25 cellular contexts compared by ENCODE assay signal in genomic region chrX:2888309-2888708, GRCh38. TPM values are rescaled to one million over a fixed set of nuclear protein-coding genes. Genes with fewer than 3 reads are reported as not detected.
DNase-seq lines count a peak whose midpoint lies in the region; ATAC-seq and TF ChIP-seq lines count a peak whose summit lies in the region.
"Had no signal": no experiment of that assay in that cellular context is flagged by ENCODE, and none has a peak within 500 bp of the region (broad histone marks: within the 10 kb centered on the region; RNA-seq: fewer than 3 reads in every experiment).

No MANE protein-coding gene starts in this region.

- no peak for TF ChIP-seq EP300 in gastroesophageal sphincter (IDR thresholded peaks at IDR 0.05)

- H3K36me3 ChIP-seq in Caco-2 (ENCODE audit: control insufficient read depth, insufficient read depth, low read length) (no peaks in the 10 kb centered on the region), gastroesophageal sphincter (no peaks in the 10 kb centered on the region), left ventricle myocardium inferior (no peaks in the 10 kb centered on the region)
- H3K36me3 ChIP-seq: gastrocnemius medialis had no signal

- H3K27ac Mint-ChIP-seq in Caco-2 (ENCODE audit: unreplicated experiment) (peak overlapping the region; percentile 97), osteocyte (ENCODE audit: unreplicated experiment) (no peak overlapping the region)
- H3K27ac Mint-ChIP-seq in effector memory CD8-positive, alpha-beta T cell = no peak overlapping the region
- H3K27ac Mint-ChIP-seq: nephron progenitor cell; stimulated activated naive CD8-positive, alpha-beta T cell treated with anti-CD3 and anti-CD28 coated beads, Interleukin-15, Interleukin-2, amounts not matched to agents 100 ng/mL and 50 ng/mL, for 24 hours had no signal

- H3K4me3 Mint-ChIP-seq in Caco-2 (ENCODE audit: unreplicated experiment) (peak overlapping the region; percentile 80), osteocyte (ENCODE audit: unreplicated experiment) (peak overlapping the region; percentile 69)
- peak overlapping the region; percentile 76 to 79 for H3K4me3 Mint-ChIP-seq in effector memory CD8-positive, alpha-beta T cell
- H3K4me3 Mint-ChIP-seq: nephron progenitor cell had no signal

- H3K4me3 ChIP-seq in Caco-2 (ENCODE audit: low read depth, low read length) = no peak overlapping the region
- H3K4me3 ChIP-seq in NB4 (ENCODE audit: low read depth, low read length) = no peak overlapping the region
- no peak overlapping the region for H3K4me3 ChIP-seq in gastroesophageal sphincter
- no peak overlapping the region for H3K4me3 ChIP-seq in left ventricle myocardium inferior

- H3K4me1 ChIP-seq in Caco-2 (peaks cover 11% of the 10 kb centered on the region; the same call in 1 of the 2 replicates), gastroesophageal sphincter (no peaks in the 10 kb centered on the region), left ventricle myocardium inferior (no peaks in the 10 kb centered on the region)
- H3K4me1 ChIP-seq: gastrocnemius medialis had no signal

- no peak for TF ChIP-seq POLR2A in NB4 (IDR thresholded peaks at IDR 0.05; ENCODE audit: extremely low read depth, insufficient read length)
- TF ChIP-seq POLR2A in gastroesophageal sphincter (IDR thresholded peaks at IDR 0.05) = no peak

- intact Hi-C loops in Caco-2 (cut with micrococcal nuclease; ENCODE audit: unreplicated experiment) (no loop called here), posterior cingulate gyrus (cut with DNase I) (no loop called here), left ventricle myocardium inferior (cut with micrococcal nuclease) (no loop called here)

- no TSS peak for BruUV-seq in Caco-2 (replicated peaks; lab: Mats Ljungman, UMichigan)

- H3K27me3 ChIP-seq in Caco-2 (replicated peaks; ENCODE audit: control insufficient read depth, insufficient read depth, low read length) (no peaks in the 10 kb centered on the region), gastroesophageal sphincter (no peaks in the 10 kb centered on the region), left ventricle myocardium inferior (ENCODE audit: low read depth) (no peaks in the 10 kb centered on the region)
- H3K27me3 ChIP-seq: gastrocnemius medialis had no signal

- H3K36me3 Mint-ChIP-seq in Caco-2 (ENCODE audit: insufficient read depth, unreplicated experiment) = peaks cover 10% of the 10 kb centered on the region
- no peaks in the 10 kb centered on the region for H3K36me3 Mint-ChIP-seq in effector memory CD8-positive, alpha-beta T cell (ENCODE audit: insufficient read depth)
- no peaks in the 10 kb centered on the region for H3K36me3 Mint-ChIP-seq in osteocyte (ENCODE audit: unreplicated experiment)

- no peaks in the 10 kb centered on the region for H3K27me3 Mint-ChIP-seq in Caco-2 (ENCODE audit: insufficient read depth, unreplicated experiment)
- no peaks in the 10 kb centered on the region for H3K27me3 Mint-ChIP-seq in effector memory CD8-positive, alpha-beta T cell
- H3K27me3 Mint-ChIP-seq in osteocyte (ENCODE audit: unreplicated experiment) = no peaks in the 10 kb centered on the region

- no peak for ATAC-seq in effector memory CD8-positive, alpha-beta T cell (replicated peaks)
- ATAC-seq in gastroesophageal sphincter = no peak
- ATAC-seq: gastrocnemius medialis, HCT116 had no signal

- H3K9me3 Mint-ChIP-seq in Caco-2 (ENCODE audit: unreplicated experiment) (no peaks in the 10 kb centered on the region), osteocyte (ENCODE audit: unreplicated experiment) (no peaks in the 10 kb centered on the region)
- no peaks in the 10 kb centered on the region for H3K9me3 Mint-ChIP-seq in effector memory CD8-positive, alpha-beta T cell
- H3K9me3 Mint-ChIP-seq: nephron progenitor cell; stimulated activated naive CD8-positive, alpha-beta T cell treated with anti-CD3 and anti-CD28 coated beads, Interleukin-15, Interleukin-2, amounts not matched to agents 100 ng/mL and 50 ng/mL, for 24 hours had no signal

- 86 to 91% methylated on average over 6 to 7 of the region's 7 CpGs for WGBS in gastroesophageal sphincter (ENCODE audit: low coverage in 1 of 2), 2 donors

- CTCF ChIA-PET in Caco-2 (lab: Charles Lee) = no interaction called here

- no peak overlapping the region for H3K27ac ChIP-seq in gastroesophageal sphincter
- no peak overlapping the region for H3K27ac ChIP-seq in left ventricle myocardium inferior (replicated peaks)
- H3K27ac ChIP-seq: dorsolateral prefrontal cortex, gastrocnemius medialis, skin epidermis had no signal

- TF ChIP-seq CTCF in Caco-2 (IDR thresholded peaks at IDR 0.05; ENCODE audit: insufficient read depth in 1 of 2, low read depth in 1 of 2, low read length in 1 of 2, severe bottlenecking in 1 of 2, unreplicated experiment in 1 of 2) (no peak), NB4 (IDR thresholded peaks at IDR 0.05; ENCODE audit: low read depth, low read length) (no peak), osteocyte (IDR thresholded peaks at IDR 0.05) (no peak), gastroesophageal sphincter (IDR thresholded peaks at IDR 0.05) (no peak), left ventricle myocardium inferior (IDR thresholded peaks at IDR 0.05; ENCODE audit: borderline replicate concordance) (no peak)

- H3K4me1 Mint-ChIP-seq in Caco-2 (ENCODE audit: low read depth, unreplicated experiment) = peaks cover 23% of the 10 kb centered on the region
- H3K4me1 Mint-ChIP-seq in effector memory CD8-positive, alpha-beta T cell (ENCODE audit: low read depth in 2 of 2) = peaks cover 0 to 7% of the 10 kb centered on the region in 2 donors
- peaks cover 17% of the 10 kb centered on the region for H3K4me1 Mint-ChIP-seq in osteocyte (ENCODE audit: unreplicated experiment)

- DNase-seq in Caco-2 (no peak), NB4 (ENCODE audit: low read depth) (peak; percentile 61), osteocyte (ENCODE audit: extremely low spot score, unreplicated experiment) (no peak), posterior cingulate gyrus (no peak), left ventricle myocardium inferior (no peak)
- no peak for DNase-seq in effector memory CD8-positive, alpha-beta T cell
- DNase-seq: activated CD4-positive, alpha-beta T cell treated with anti-CD3 and anti-CD28 coated beads for 48 hours; activated effector memory CD4-positive, alpha-beta T cell treated with anti-CD3 and anti-CD28 coated beads, Interleukin-2, amount 50 U/mL, for 16 hours; amygdala; dorsolateral prefrontal cortex; EL; erythroblast; gastrocnemius medialis; Karpas-422; kidney glomerular epithelial cell; mesenchymal stem cell; NCI-H526; nephron progenitor cell; stimulated activated CD4-positive, alpha-beta T cell treated with anti-CD3 and anti-CD28 coated beads, Interleukin-2, amount 100 ng/mL, for 48 hours; trophoblast cell had no signal

- POLR2A ChIA-PET in Caco-2 (lab: Charles Lee) = no interaction called here

- no peaks in the 10 kb centered on the region for H3K9me3 ChIP-seq in Caco-2
- H3K9me3 ChIP-seq in gastroesophageal sphincter = no peaks in the 10 kb centered on the region
- H3K9me3 ChIP-seq in left ventricle myocardium inferior (replicated peaks) = no peaks in the 10 kb centered on the region
- H3K9me3 ChIP-seq: gastrocnemius medialis had no signal

RNA-seq across cellular contexts. Expression of gene ARSD, which starts 40.8 kb away (rescaled TPM):
- total RNA-seq in Caco-2 (2022) = 5.8 TPM in 2 replicates
- 40.9 and 44.6 TPM in 2 replicates for total RNA-seq in osteocyte
- 10 to 100 TPM; 11.5 to 20.2 (median 12.4) TPM for total RNA-seq in gastroesophageal sphincter
- 9.3 TPM for total RNA-seq in left ventricle myocardium inferior
- total RNA-seq: OCI-LY7 had no signal

RNA-seq across cellular contexts. Expression of gene GYG2, which starts 59.6 kb away (rescaled TPM):
- 44.0 and 50.4 TPM in 2 replicates for total RNA-seq in Caco-2 (2022)
- total RNA-seq in osteocyte = 9.7 and 11.8 TPM in 2 replicates
- 10 to 100 TPM in 2 of 4 donors, 1 to 10 TPM in 2; 3.8 to 13.7 (median 8.5) TPM for total RNA-seq in gastroesophageal sphincter
- total RNA-seq in left ventricle myocardium inferior = 0.66 TPM
- total RNA-seq: OCI-LY7 had no signal
